In genomic region chr11:19216021-19216420, GRCh38 we compare ENCODE assay signal across 25 cellular contexts. TPM values are rescaled to one million over a fixed set of nuclear protein-coding genes. Genes with fewer than 3 reads are reported as not detected.
"Had no signal": no experiment of that assay in that cellular context is flagged by ENCODE, and none has a peak within 500 bp of the region (broad histone marks: within the 10 kb centered on the region; RNA-seq: fewer than 3 reads in every experiment).

No MANE protein-coding gene starts in this region.

- H3K4me3 ChIP-seq: dorsolateral prefrontal cortex, gastrocnemius medialis, lower lobe of right lung, ovary, psoas muscle, sigmoid colon, thoracic aorta, tibial nerve, upper lobe of left lung had no signal

- H3K27ac ChIP-seq: dorsolateral prefrontal cortex, gastrocnemius medialis, lower lobe of right lung, ovary, psoas muscle, sigmoid colon, thoracic aorta, tibial nerve, upper lobe of left lung had no signal

- H3K4me1 ChIP-seq: lower lobe of right lung, sigmoid colon, tibial nerve had no signal

- H3K36me3 ChIP-seq: gastrocnemius medialis, lower lobe of right lung, ovary, sigmoid colon, thoracic aorta, tibial nerve, upper lobe of left lung had no signal

- DNase-seq: dorsolateral prefrontal cortex; effector CD4-positive, alpha-beta T cell; foreskin fibroblast; gastrocnemius medialis; head of caudate nucleus; left ventricle myocardium superior; lower lobe of right lung; natural killer cell; occipital lobe; ovary; posterior cingulate gyrus; psoas muscle; right cardiac atrium; sigmoid colon; small intestine; stimulated activated CD4-positive, alpha-beta T cell treated with anti-CD3 and anti-CD28 coated beads, Interleukin-15, amount 100 ng/mL, for 24 hours; stimulated activated CD4-positive, alpha-beta T cell treated with anti-CD3 and anti-CD28 coated beads, Interleukin-2, amount 100 ng/mL, for 48 hours; stimulated activated naive B cell treated with anti-CD40 and anti-IgM and Interleukin-4, amounts not matched to agents 10 μg/mL and 1 μg/mL and 100 μg/mL, for 72 hours; upper lobe of left lung had no signal

- H3K9me3 ChIP-seq: gastrocnemius medialis, lower lobe of right lung, ovary, psoas muscle, sigmoid colon, thoracic aorta, tibial nerve, upper lobe of left lung had no signal

- H3K27me3 ChIP-seq: dorsolateral prefrontal cortex, gastrocnemius medialis, ovary, sigmoid colon, tibial nerve, upper lobe of left lung had no signal

RNA-seq across cellular contexts. Expression of gene CSRP3, which starts 14.2 kb away (rescaled TPM):
- total RNA-seq: dorsolateral prefrontal cortex, esophagus mucosa, glomerular endothelial cell, lower lobe of right lung, mesenteric fat pad, natural killer cell, renal cortical epithelial cell, sigmoid colon, thoracic aorta, tibial nerve, upper lobe of left lung had no signal

RNA-seq across cellular contexts. Expression of gene E2F8, which starts 24.7 kb away (rescaled TPM):
- total RNA-seq: mesenteric fat pad, thoracic aorta, tibial nerve had no signal
